In the genomic region with DNA sequence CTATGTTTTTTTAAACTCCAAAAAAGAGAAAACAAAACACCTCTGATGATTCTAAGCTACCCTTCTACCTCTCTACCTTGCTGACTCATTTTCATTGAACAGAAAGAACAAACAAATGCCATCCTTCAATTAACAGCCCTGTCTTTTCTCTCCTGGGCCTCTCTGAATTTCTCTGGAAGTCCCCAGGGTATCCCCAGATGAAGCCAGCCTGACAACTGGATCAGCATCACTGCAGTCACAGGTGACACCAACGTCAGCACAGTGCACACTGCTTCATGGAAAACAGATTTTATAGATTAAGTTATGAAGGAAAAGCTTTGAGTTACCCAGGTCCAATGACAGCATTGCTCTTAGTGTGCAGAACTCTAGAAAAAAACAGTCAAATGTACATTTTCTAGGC, we compare ENCODE assay signal across 33 cellular contexts. TPM values are rescaled to one million over a fixed set of nuclear protein-coding genes. Genes with fewer than 3 reads are reported as not detected.
A peak's percentile ranks its signal among the peaks of the same experiment; 100 is the strongest.
DNase-seq lines count a peak whose midpoint lies in the region; ATAC-seq lines count a peak whose summit lies in the region.
"Had no signal": no experiment of that assay in that cellular context is flagged by ENCODE, and none has a peak within 500 bp of the region (broad histone marks: within the 10 kb centered on the region; RNA-seq: fewer than 3 reads in every experiment).

No MANE protein-coding gene starts in this region.

- H3K27ac Mint-ChIP-seq in activated naive CD4-positive, alpha-beta T cell treated with anti-CD3 and anti-CD28 coated beads, Interleukin-2, amount 50 U/mL, for 72 hours, result peak overlapping the region in 1 of 2 donors; percentile 76
- H3K27ac Mint-ChIP-seq in activated naive CD8-positive, alpha-beta T cell treated with anti-CD3 and anti-CD28 coated beads, Interleukin-2, amount 50 U/mL, for 24 hours, result peak overlapping the region; percentile 65

- no peaks in the 10 kb centered on the region for H3K27me3 Mint-ChIP-seq in activated naive CD8-positive, alpha-beta T cell treated with anti-CD3 and anti-CD28 coated beads, Interleukin-2, amount 50 U/mL, for 24 hours

- peak; percentile 37 to 51 for ATAC-seq in activated CD4-positive, CD25-positive, alpha-beta regulatory T cell treated with anti-CD3 and anti-CD28 coated beads, Interleukin-2, amount 50 U/mL, for 24 hours
- ATAC-seq in activated naive CD4-positive, alpha-beta T cell treated with anti-CD3 and anti-CD28 coated beads, Interleukin-2, amount 50 U/mL, for 72 hours, result peak; percentile 44 to 56
- ATAC-seq in activated naive CD8-positive, alpha-beta T cell treated with anti-CD3 and anti-CD28 coated beads, Interleukin-2, amount 50 U/mL, for 24 hours, result peak; percentile 74
- ATAC-seq in GM18867 (IDR thresholded peaks at IDR 0.05; ENCODE audit: unreplicated experiment), result no peak
- ATAC-seq in GM21619 (IDR thresholded peaks at IDR 0.05; ENCODE audit: unreplicated experiment), result no peak
- ATAC-seq: left lung, right cardiac atrium had no signal

- no peak for DNase-seq in activated CD4-positive, CD25-positive, alpha-beta regulatory T cell treated with anti-CD3 and anti-CD28 coated beads, Interleukin-2, amount 50 U/mL, for 72 hours
- no peak for DNase-seq in activated naive CD4-positive, alpha-beta T cell treated with anti-CD3 and anti-CD28 coated beads, Interleukin-2, amount 50 U/mL, for 72 hours (ENCODE audit: low spot score in 2 of 2)
- no peak for DNase-seq in activated naive CD4-positive, alpha-beta T cell treated with Interleukin-2 at 50 U/mL for 16 hours
- DNase-seq in activated naive CD8-positive, alpha-beta T cell treated with anti-CD3 and anti-CD28 coated beads, Interleukin-2, amount 50 U/mL, for 24 hours, result no peak
- no peak for DNase-seq in SW 1271 (lab: John Stamatoyannopoulos, UW)
- DNase-seq: activated CD8-positive, alpha-beta memory T cell treated with anti-CD3 and anti-CD28 coated beads, Interleukin-2, amount 50 U/mL, for 48 hours; anterior cingulate cortex; Caco-2; DMS79; dorsolateral prefrontal cortex; foreskin fibroblast; GDM1; H7; left lung; mesendoderm; MM.1S; NCI-H1105 treated with DMSO at 0.1 percent for 48 hours; NCI-H187 treated with DMSO at 0.1 percent for 48 hours; NCI-H510A treated with DMSO at 0.1 percent for 48 hours; posterior cingulate gyrus; right cardiac atrium; SIG-M5; stimulated activated CD4-positive, alpha-beta T cell treated with anti-CD3 and anti-CD28 coated beads, Interleukin-2, amount 100 ng/mL, for 24 hours; T-helper 9 cell; upper lobe of left lung had no signal

- H3K4me3 Mint-ChIP-seq in activated naive CD8-positive, alpha-beta T cell treated with anti-CD3 and anti-CD28 coated beads, Interleukin-2, amount 50 U/mL, for 24 hours, result no peak overlapping the region

- H3K9me3 Mint-ChIP-seq in activated naive CD4-positive, alpha-beta T cell treated with anti-CD3 and anti-CD28 coated beads, Interleukin-2, amount 50 U/mL, for 72 hours, result no peaks in the 10 kb centered on the region
- no peaks in the 10 kb centered on the region for H3K9me3 Mint-ChIP-seq in activated naive CD8-positive, alpha-beta T cell treated with anti-CD3 and anti-CD28 coated beads, Interleukin-2, amount 50 U/mL, for 24 hours

- H3K4me1 Mint-ChIP-seq in activated naive CD8-positive, alpha-beta T cell treated with anti-CD3 and anti-CD28 coated beads, Interleukin-2, amount 50 U/mL, for 24 hours, result peaks cover 51% of the 10 kb centered on the region

- peaks cover 46% of the 10 kb centered on the region in 2 donors for H3K36me3 Mint-ChIP-seq in activated naive CD4-positive, alpha-beta T cell treated with anti-CD3 and anti-CD28 coated beads, Interleukin-2, amount 50 U/mL, for 72 hours
- peaks cover 67% of the 10 kb centered on the region for H3K36me3 Mint-ChIP-seq in activated naive CD8-positive, alpha-beta T cell treated with anti-CD3 and anti-CD28 coated beads, Interleukin-2, amount 50 U/mL, for 24 hours (ENCODE audit: low read depth)

RNA-seq across cellular contexts. Expression of a gene that starts 5.7 kb away (rescaled TPM):
- 10 to 100 TPM; 33.7 to 76.2 TPM for total RNA-seq in activated naive CD4-positive, alpha-beta T cell treated with anti-CD3 and anti-CD28 coated beads, Interleukin-2, amount 50 U/mL, for 72 hours

RNA-seq across cellular contexts. Expression of a gene that starts 25.5 kb away (rescaled TPM):
- under 1 TPM; 0.05 to 0.14 TPM for total RNA-seq in activated naive CD4-positive, alpha-beta T cell treated with anti-CD3 and anti-CD28 coated beads, Interleukin-2, amount 50 U/mL, for 72 hours
- total RNA-seq: A172 had no signal

RNA-seq across cellular contexts. Expression of a gene that starts 55.2 kb away (rescaled TPM):
- total RNA-seq in activated naive CD4-positive, alpha-beta T cell treated with anti-CD3 and anti-CD28 coated beads, Interleukin-2, amount 50 U/mL, for 72 hours, result not detected
- total RNA-seq: breast epithelium, Caco-2, chondrocyte, esophagus muscularis mucosa, H7, left lung, right cardiac atrium, smooth muscle cell, upper lobe of left lung had no signal

Comparison
In these comparisons a context has a peak if more than half of its experiments do, and no peak if none do; other contexts are left out.
1. ATAC-seq: peak in activated CD4-positive, CD25-positive, alpha-beta regulatory T cell treated with anti-CD3 and anti-CD28 coated beads, Interleukin-2, amount 50 U/mL, for 24 hours (2 of 2), activated naive CD4-positive, alpha-beta T cell treated with anti-CD3 and anti-CD28 coated beads, Interleukin-2, amount 50 U/mL, for 72 hours (2 of 2) and activated naive CD8-positive, alpha-beta T cell treated with anti-CD3 and anti-CD28 coated beads, Interleukin-2, amount 50 U/mL, for 24 hours (single experiment); none in GM18867 (single experiment) and GM21619 (single experiment).